Comparison of ENCODE assay signal across 17 cellular contexts in genomic region chr4:156976147-156976546, GRCh38. TPM values are rescaled to one million over a fixed set of nuclear protein-coding genes. Genes with fewer than 3 reads are reported as not detected.
DNase-seq lines count a peak whose midpoint lies in the region; ATAC-seq and TF ChIP-seq lines count a peak whose summit lies in the region.
"Had no signal": no experiment of that assay in that cellular context is flagged by ENCODE, and none has a peak within 500 bp of the region (broad histone marks: within the 10 kb centered on the region; RNA-seq: fewer than 3 reads in every experiment).

No MANE protein-coding gene starts in this region.

- DNase-seq in MCF 10A (ENCODE audit: unreplicated experiment), result peak; percentile 70
- DNase-seq in breast epithelium (ENCODE audit: low spot score in 2 of 2), result no peak
- DNase-seq in astrocyte of the spinal cord (ENCODE audit: low read depth, low spot score), result peak; percentile 82
- DNase-seq in glomerular visceral epithelial cell (ENCODE audit: extremely low spot score), result peak; percentile 80
- no peak for DNase-seq in GM10248 (ENCODE audit: extremely low spot score)
- DNase-seq in HT-29 (ENCODE audit: low spot score), result no peak
- DNase-seq in naive thymus-derived CD8-positive, alpha-beta T cell, result no peak
- DNase-seq: 8988T; Calu3; effector memory CD4-positive, alpha-beta T cell; lower lobe of right lung; NCI-H1048; NCI-H345; spleen; T-helper 1 cell had no signal

- TF ChIP-seq CTCF in MCF 10A (IDR thresholded peaks at IDR 0.05; ENCODE audit: unreplicated experiment), result no peak
- no peak for TF ChIP-seq CTCF in breast epithelium (IDR thresholded peaks at IDR 0.05)
- no peak for TF ChIP-seq CTCF in astrocyte of the spinal cord (IDR thresholded peaks at IDR 0.05; ENCODE audit: low read depth, low read length)
- TF ChIP-seq CTCF in GM10248 (IDR thresholded peaks at IDR 0.05; ENCODE audit: control extremely low read depth, extremely low read depth, low read depth, missing control alignments), result no peak

- no peak for ATAC-seq in GM21737 (IDR thresholded peaks at IDR 0.05; ENCODE audit: unreplicated experiment)
- no peak for ATAC-seq in naive thymus-derived CD8-positive, alpha-beta T cell
- ATAC-seq: lower lobe of right lung had no signal

- H3K4me3 ChIP-seq in breast epithelium (no peak overlapping the region), astrocyte of the spinal cord (ENCODE audit: low read depth, low read length) (no peak overlapping the region)
- H3K4me3 ChIP-seq: lower lobe of right lung, spleen had no signal

- no peak for TF ChIP-seq POLR2A in breast epithelium (IDR thresholded peaks at IDR 0.05)

- peak overlapping the region; percentile 95 for H3K27ac Mint-ChIP-seq in MCF 10A (ENCODE audit: low read depth, unreplicated experiment)
- no peak overlapping the region for H3K27ac Mint-ChIP-seq in naive thymus-derived CD8-positive, alpha-beta T cell

- no peaks in the 10 kb centered on the region for H3K9me3 ChIP-seq in breast epithelium
- H3K9me3 ChIP-seq: lower lobe of right lung, spleen had no signal

- no TSS peak for BruUV-seq in MCF 10A (replicated peaks; lab: Mats Ljungman, UMichigan)

- H3K4me3 Mint-ChIP-seq in MCF 10A (ENCODE audit: unreplicated experiment), result no peak overlapping the region
- no peak overlapping the region for H3K4me3 Mint-ChIP-seq in naive thymus-derived CD8-positive, alpha-beta T cell

- H3K36me3 ChIP-seq in breast epithelium, result no peaks in the 10 kb centered on the region
- H3K36me3 ChIP-seq: lower lobe of right lung, spleen had no signal

- POLR2A ChIA-PET in MCF 10A (lab: Yijun Ruan, JAX), result interaction anchor here (0.7 to 1.9 kb wide), 5 partner anchors 24 to 501 kb away, joined by 3 to 6 read pairs (median 3); no protein-coding TSS in a partner anchor
- POLR2A ChIA-PET in GM10248 (lab: Yijun Ruan, JAX), result no interaction called here
- POLR2A ChIA-PET in naive thymus-derived CD8-positive, alpha-beta T cell (lab: Charles Lee), result no interaction called here

- no peaks in the 10 kb centered on the region for H3K27me3 Mint-ChIP-seq in MCF 10A (ENCODE audit: insufficient read depth, unreplicated experiment)
- H3K27me3 Mint-ChIP-seq in naive thymus-derived CD8-positive, alpha-beta T cell, result peaks cover 17 to 41% (median 20%) of the 10 kb centered on the region in 5 donors

- H3K27me3 ChIP-seq in breast epithelium, result no peaks in the 10 kb centered on the region

- no peak overlapping the region for H3K27ac ChIP-seq in breast epithelium
- H3K27ac ChIP-seq: lower lobe of right lung, spleen had no signal

- no peaks in the 10 kb centered on the region for H3K9me3 Mint-ChIP-seq in MCF 10A (ENCODE audit: unreplicated experiment)
- H3K9me3 Mint-ChIP-seq in naive thymus-derived CD8-positive, alpha-beta T cell, result peaks cover 0 to 11% (median 0%) of the 10 kb centered on the region in 9 donors

- CTCF ChIA-PET in MCF 10A (lab: Yijun Ruan, JAX) (interaction anchor here (0.5 to 3.9 kb wide), 8 partner anchors 8 to 1065 kb away, joined by 3 to 23 read pairs (median 4); no protein-coding TSS in a partner anchor), GM10248 (lab: Yijun Ruan, JAX) (no interaction called here)

- no peaks in the 10 kb centered on the region for H3K36me3 Mint-ChIP-seq in MCF 10A (ENCODE audit: insufficient read depth, unreplicated experiment)
- no peaks in the 10 kb centered on the region for H3K36me3 Mint-ChIP-seq in naive thymus-derived CD8-positive, alpha-beta T cell

- peaks cover 49% of the 10 kb centered on the region for H3K4me1 Mint-ChIP-seq in MCF 10A (ENCODE audit: insufficient read depth, unreplicated experiment)
- H3K4me1 Mint-ChIP-seq in naive thymus-derived CD8-positive, alpha-beta T cell, result peaks cover 0 to 6% (median 2%) of the 10 kb centered on the region in 4 donors

- no peaks in the 10 kb centered on the region for H3K4me1 ChIP-seq in breast epithelium

- intact Hi-C loops in MCF 10A (cut with micrococcal nuclease), result loop anchor here (10.0 kb wide), 1 partner anchor 999 kb away; no protein-coding TSS in a partner anchor
- intact Hi-C loops in breast epithelium (cut with DNase I; ENCODE audit: low total_unique reads), result no loop called here

- in situ Hi-C loops in astrocyte of the spinal cord (cut with HindIII; ENCODE audit: low sequenced_read_pairs), result no loop called here

RNA-seq across cellular contexts. Expression of gene PDGFC, which starts 4.5 kb away (rescaled TPM):
- total RNA-seq in MCF 10A (2022), result 74.8 and 83.7 TPM in 2 replicates
- total RNA-seq in breast epithelium, result 10 to 100 TPM; 32.4 to 59.7 (median 54.4) TPM
- total RNA-seq in HT-29 (2014; rRNA removed; shearing (Covaris generic)), result 15.4 and 17.0 TPM in 2 replicates
- not detected for total RNA-seq in naive thymus-derived CD8-positive, alpha-beta T cell
- not detected for polyA plus RNA-seq in naive thymus-derived CD8-positive, alpha-beta T cell
- total RNA-seq: OCI-LY7 had no signal

Comparison
In these comparisons a context has a peak if more than half of its experiments do, and no peak if none do; other contexts are left out.
1. DNase-seq: peak in MCF 10A (single experiment), astrocyte of the spinal cord (single experiment) and glomerular visceral epithelial cell (single experiment); none in breast epithelium (0 of 2), GM10248 (single experiment), HT-29 (single experiment) and naive thymus-derived CD8-positive, alpha-beta T cell (0 of 10).
2. RNA of gene PDGFC, which starts 4.5 kb away (total RNA-seq): 74.8 to 83.7 TPM in MCF 10A, 32.4 to 59.7 TPM in breast epithelium and 15.4 to 17.0 TPM in HT-29; not detected in naive thymus-derived CD8-positive, alpha-beta T cell; every median in the first group is over 10 times any median in the second.